ENCODE assay signal across 1 cellular context in genomic region chr11:12494699-12495098, GRCh38.
TF ChIP-seq lines count a peak whose summit lies in the region.

No MANE protein-coding gene starts in this region.

TF ChIP-seq in GM23338, 12 proteins besides CTCF, POLR2A, EP300 and RAD21 (continued from another document):
- TF ChIP-seq REST (IDR thresholded peaks at IDR 0.05; ENCODE audit: unreplicated experiment) (no peak), NANOG (IDR thresholded peaks at IDR 0.05; ENCODE audit: borderline replicate concordance) (no peak), STAT1 (IDR thresholded peaks at IDR 0.05; ENCODE audit: unreplicated experiment) (no peak)
